8 cellular contexts compared by ENCODE assay signal in genomic region chr3:187367561-187368103, GRCh38. TPM values are rescaled to one million over a fixed set of nuclear protein-coding genes. Genes with fewer than 3 reads are reported as not detected.
DNase-seq lines count a peak whose midpoint lies in the region; ATAC-seq and TF ChIP-seq lines count a peak whose summit lies in the region.

No MANE protein-coding gene starts in this region.

- H3K9me3 ChIP-seq in BLaER1 (peaks cover 5% of the 10 kb centered on the region; the same call in 1 of the 2 replicates), MM.1S (replicated peaks; ENCODE audit: insufficient read depth, low read length) (no peaks in the 10 kb centered on the region), mammary epithelial cell (replicated peaks; ENCODE audit: insufficient read depth, low read length) (no peaks in the 10 kb centered on the region), endodermal cell (ENCODE audit: control insufficient read depth, low read length) (no peaks in the 10 kb centered on the region)

- H3K27ac Mint-ChIP-seq in natural killer cell treated with Interleukin-12 subunit alpha and Interleukin-12 subunit beta and Interleukin-15 and Interleukin-18, amount 100 ng/mL, for 72 hours, result peak overlapping the region; percentile 91 to 100
- no peak overlapping the region for H3K27ac Mint-ChIP-seq in endodermal cell

- H3K4me2 ChIP-seq in BLaER1, result peak overlapping the region; percentile 92
- H3K4me2 ChIP-seq in MM.1S (ENCODE audit: low read depth, low read length), result peak overlapping the region; percentile 81
- H3K4me2 ChIP-seq in mammary epithelial cell (ENCODE audit: insufficient read depth, low read depth, low read length), result peak overlapping the region; percentile 76

- H3F3A ChIP-seq in MM.1S (ENCODE audit: insufficient read depth, low read length), result peaks cover 25% of the 10 kb centered on the region

- H4K20me1 ChIP-seq in BLaER1 (no peaks in the 10 kb centered on the region), MM.1S (ENCODE audit: insufficient read depth, low read length) (no peaks in the 10 kb centered on the region), mammary epithelial cell (ENCODE audit: insufficient read depth, low read length) (no peaks in the 10 kb centered on the region)

- ATAC-seq in natural killer cell treated with Interleukin-12 subunit alpha and Interleukin-12 subunit beta and Interleukin-15 and Interleukin-18, amount 100 ng/mL, for 72 hours, result peak in 1 of 2 donors; percentile 29

- peak overlapping the region; percentile 71 for H2AFZ ChIP-seq in MM.1S (ENCODE audit: low read length)
- H2AFZ ChIP-seq in mammary epithelial cell (ENCODE audit: low read depth, low read length), result peak overlapping the region; percentile 88

- H3K36me3 Mint-ChIP-seq in natural killer cell treated with Interleukin-12 subunit alpha and Interleukin-12 subunit beta and Interleukin-15 and Interleukin-18, amount 100 ng/mL, for 72 hours, result peaks cover 13% of the 10 kb centered on the region
- H3K36me3 Mint-ChIP-seq in endodermal cell (ENCODE audit: low read depth), result no peaks in the 10 kb centered on the region

- H3K27ac ChIP-seq in BLaER1, result peak overlapping the region; percentile 90
- peak overlapping the region; percentile 89 for H3K27ac ChIP-seq in MM.1S (ENCODE audit: low read length)
- peak overlapping the region; percentile 58 for H3K27ac ChIP-seq in mammary epithelial cell (ENCODE audit: insufficient read depth, low read depth, low read length)
- no peak overlapping the region for H3K27ac ChIP-seq in endodermal cell (ENCODE audit: low read depth, low read length)

- H3K4me1 ChIP-seq in BLaER1 (peaks cover 26% of the 10 kb centered on the region), MM.1S (ENCODE audit: low read length) (peaks cover 18% of the 10 kb centered on the region), mammary epithelial cell (ENCODE audit: insufficient read depth, low read length) (peaks cover 15% of the 10 kb centered on the region), endodermal cell (ENCODE audit: control insufficient read depth, insufficient read depth, low read length) (peaks cover 19% of the 10 kb centered on the region)

- intact Hi-C loops in mammary epithelial cell (cut with micrococcal nuclease), result no loop called here

- CTCF ChIA-PET in mammary epithelial cell (lab: Charles Lee; ENCODE audit: low non-redundant PET), result interaction anchor here (0.6 to 0.8 kb wide), 2 partner anchors 312 to 519 kb away, joined by 3 to 7 read pairs; no protein-coding TSS in a partner anchor

- H3K9me3 Mint-ChIP-seq in natural killer cell treated with Interleukin-12 subunit alpha and Interleukin-12 subunit beta and Interleukin-15 and Interleukin-18, amount 100 ng/mL, for 72 hours, result no peaks in the 10 kb centered on the region
- H3K9me3 Mint-ChIP-seq in endodermal cell, result peaks cover 5% of the 10 kb centered on the region

- DNase-seq in MM.1S (no peak), mammary epithelial cell (no peak), endodermal cell (no peak), AG08396 (ENCODE audit: low spot score) (no peak), Kasumi-1 (lab: John Stamatoyannopoulos, UW) (no peak)
- no peak for DNase-seq in natural killer cell treated with Interleukin-12 subunit alpha and Interleukin-12 subunit beta and Interleukin-15 and Interleukin-18, amount 100 ng/mL, for 72 hours (ENCODE audit: low spot score)
- no peak for DNase-seq in stimulated activated CD8-positive, alpha-beta memory T cell treated with anti-CD3 and anti-CD28 coated beads, Interleukin-4, amount 100 ng/mL, for 48 hours

- H3K9me2 ChIP-seq in MM.1S (replicated peaks; ENCODE audit: insufficient read depth, low read length), result no peaks in the 10 kb centered on the region

- no peaks in the 10 kb centered on the region for H3K27me3 ChIP-seq in BLaER1
- no peaks in the 10 kb centered on the region for H3K27me3 ChIP-seq in MM.1S (replicated peaks; ENCODE audit: insufficient read depth, low read length)
- no peaks in the 10 kb centered on the region for H3K27me3 ChIP-seq in mammary epithelial cell (ENCODE audit: insufficient read depth, low read length)
- no peaks in the 10 kb centered on the region for H3K27me3 ChIP-seq in endodermal cell (ENCODE audit: control insufficient read depth, insufficient read depth, low read length, poor library complexity, severe bottlenecking)

- dilution Hi-C loops in mammary epithelial cell (cut with HindIII; ENCODE audit: low sequenced_read_pairs), result no loop called here

- peaks cover 16% of the 10 kb centered on the region for H3K36me3 ChIP-seq in BLaER1
- H3K36me3 ChIP-seq in MM.1S (replicated peaks; ENCODE audit: insufficient read depth, low read length), result 0 out of 2 replicates have a peak, but pooled peaks cover 8% of the 10 kb centered on the region
- no peaks in the 10 kb centered on the region for H3K36me3 ChIP-seq in mammary epithelial cell (ENCODE audit: insufficient read depth, low read length)
- no peaks in the 10 kb centered on the region for H3K36me3 ChIP-seq in endodermal cell (ENCODE audit: control insufficient read depth, insufficient read depth, low read length)

- TF ChIP-seq CTCF in MM.1S (IDR thresholded peaks at IDR 0.05; ENCODE audit: low read length) (no peak), mammary epithelial cell (conservative IDR thresholded peaks at IDR 0.05 in 1 of 2, IDR thresholded peaks at IDR 0.05 in 1 of 2; ENCODE audit: extremely low read depth in 1 of 2, insufficient read depth in 1 of 2, low read depth in 1 of 2, low read length in 2 of 2) (no peak), endodermal cell (conservative IDR thresholded peaks at IDR 0.05) (no peak)

- H3K4me3 Mint-ChIP-seq in natural killer cell treated with Interleukin-12 subunit alpha and Interleukin-12 subunit beta and Interleukin-15 and Interleukin-18, amount 100 ng/mL, for 72 hours, result peak overlapping the region; percentile 85
- H3K4me3 Mint-ChIP-seq in endodermal cell, result no peak overlapping the region

- H3K27me3 Mint-ChIP-seq in natural killer cell treated with Interleukin-12 subunit alpha and Interleukin-12 subunit beta and Interleukin-15 and Interleukin-18, amount 100 ng/mL, for 72 hours, result peaks cover 0 to under 1% of the 10 kb centered on the region in 2 donors
- no peaks in the 10 kb centered on the region for H3K27me3 Mint-ChIP-seq in endodermal cell (ENCODE audit: insufficient read depth)

- H3K9ac ChIP-seq in BLaER1, result peak overlapping the region; percentile 84
- H3K9ac ChIP-seq in MM.1S (ENCODE audit: low read length), result peak overlapping the region; percentile 72
- H3K9ac ChIP-seq in mammary epithelial cell (ENCODE audit: insufficient read depth, low read length), result peak overlapping the region; percentile 44
- H3K9ac ChIP-seq in endodermal cell (ENCODE audit: extremely low read depth, low read length, poor library complexity, severe bottlenecking), result no peak overlapping the region

- peaks cover 22 to 23% of the 10 kb centered on the region in 2 donors for H3K4me1 Mint-ChIP-seq in natural killer cell treated with Interleukin-12 subunit alpha and Interleukin-12 subunit beta and Interleukin-15 and Interleukin-18, amount 100 ng/mL, for 72 hours (ENCODE audit: low read depth in 2 of 2)
- H3K4me1 Mint-ChIP-seq in endodermal cell, result peaks cover 39% of the 10 kb centered on the region

- WGBS in mammary epithelial cell (ENCODE audit: low coverage, missing lambda C conversion rate), result 91% methylated on average over 8 of the region's 29 CpGs
- 94 to 95% methylated on average over 12 to 29 of the region's 29 CpGs for WGBS in endodermal cell (ENCODE audit: insufficient coverage in 1 of 2, insufficient read length in 1 of 2), 2 experiments

- no TSS peak for BruUV-seq in mammary epithelial cell (replicated peaks; lab: Mats Ljungman, UMichigan)

- H3K79me2 ChIP-seq in MM.1S (ENCODE audit: low read length) (peaks cover 19% of the 10 kb centered on the region), mammary epithelial cell (ENCODE audit: insufficient read depth, low read length) (no peaks in the 10 kb centered on the region)

- in situ Hi-C loops in mammary epithelial cell (cut with MboI; ENCODE audit: low sequenced_read_pairs in 2 of 2), result no loop called here

- H3K4me3 ChIP-seq in BLaER1 (peak overlapping the region; percentile 62; the same call in 1 of the 2 replicates), MM.1S (ENCODE audit: low read length) (peak overlapping the region; percentile 73), mammary epithelial cell (replicated peaks in 1 of 3; ENCODE audit: insufficient read depth in 1 of 3, low read depth in 2 of 3, low read length in 3 of 3) (no peak overlapping the region), endodermal cell (ENCODE audit: low read length) (no peak overlapping the region)

RNA-seq across cellular contexts. Expression of gene RTP4, which starts 0.6 kb away (rescaled TPM):
- total RNA-seq in mammary epithelial cell, result under 1 TPM; 0.19 to 0.50 TPM
- polyA plus RNA-seq in mammary epithelial cell, result not detected
- polyA minus RNA-seq in mammary epithelial cell, result not detected
- total RNA-seq in natural killer cell treated with Interleukin-12 subunit alpha and Interleukin-12 subunit beta and Interleukin-15 and Interleukin-18, amount 100 ng/mL, for 72 hours, result 1 to 10 TPM; 3.8 to 6.7 TPM
- total RNA-seq in endodermal cell, result not detected
- not detected for polyA plus RNA-seq in endodermal cell (2013, experiment 1 of 2)
- polyA plus RNA-seq in endodermal cell (2013, experiment 2 of 2), result not detected

Comparison
In these comparisons a context has a peak if more than half of its experiments do, and no peak if none do; other contexts are left out.
1. H3K4me3 ChIP-seq: peak in BLaER1 (single experiment) and MM.1S (single experiment); none in mammary epithelial cell (0 of 3) and endodermal cell (single experiment).
2. Peak in every context shown above with its lines, with median percentiles within 50 percentile points of each other: H3K4me2 ChIP-seq.